Comparison of ENCODE assay signal across 9 cellular contexts in the genomic region with DNA sequence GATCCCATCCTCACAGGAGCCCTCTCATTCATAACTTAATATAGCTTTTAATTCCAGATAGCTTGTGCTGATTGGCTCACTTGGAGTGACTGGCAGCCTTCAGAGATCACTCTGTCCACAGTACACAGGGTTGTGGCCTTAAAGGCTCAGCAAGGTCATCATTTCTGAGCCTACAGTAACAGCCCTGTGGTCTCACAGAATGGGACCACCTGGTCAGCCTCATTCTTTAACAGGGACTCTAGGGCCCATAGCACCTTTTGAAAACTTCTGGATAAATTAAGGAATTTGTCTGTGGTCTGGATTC. TPM values are rescaled to one million over a fixed set of nuclear protein-coding genes. Genes with fewer than 3 reads are reported as not detected.
DNase-seq lines count a peak whose midpoint lies in the region; ATAC-seq and TF ChIP-seq lines count a peak whose summit lies in the region.
"Had no signal": no experiment of that assay in that cellular context is flagged by ENCODE, and none has a peak within 500 bp of the region (broad histone marks: within the 10 kb centered on the region; RNA-seq: fewer than 3 reads in every experiment).

No MANE protein-coding gene starts in this region.

- no peaks in the 10 kb centered on the region for H3K27me3 ChIP-seq in liver (ENCODE audit: control insufficient read depth in 4 of 4, insufficient read depth in 4 of 4, low read length in 3 of 4)
- H3K27me3 ChIP-seq in upper lobe of left lung = no peaks in the 10 kb centered on the region

- H3K4me1 ChIP-seq in liver (ENCODE audit: control insufficient read depth in 4 of 4, insufficient read depth in 4 of 4, low read length in 3 of 4) (peaks cover 5 to 18% (median 11%) of the 10 kb centered on the region in 4 donors), upper lobe of left lung (peaks cover 51 to 78% (median 62%) of the 10 kb centered on the region in 4 donors)

- H3K9me3 Mint-ChIP-seq in activated naive CD4-positive, alpha-beta T cell treated with anti-CD3 and anti-CD28 coated beads, Interleukin-2, amount 50 U/mL, for 24 hours = no peaks in the 10 kb centered on the region

- TF ChIP-seq RAD21 in liver (IDR thresholded peaks at IDR 0.05) = no peak

- H3K27ac Mint-ChIP-seq in activated naive CD4-positive, alpha-beta T cell treated with anti-CD3 and anti-CD28 coated beads, Interleukin-2, amount 50 U/mL, for 24 hours = peak overlapping the region; percentile 98

- H3K9ac ChIP-seq in liver (ENCODE audit: low read depth in 1 of 2, low read length in 2 of 2) = peak overlapping the region in 1 of 2 donors; percentile 61

- no peak for TF ChIP-seq POLR2A in upper lobe of left lung (IDR thresholded peaks at IDR 0.05)

- no peak for TF ChIP-seq CTCF in liver (IDR thresholded peaks at IDR 0.05; ENCODE audit: low read depth, low read length, missing input control)
- no peak for TF ChIP-seq CTCF in upper lobe of left lung (IDR thresholded peaks at IDR 0.05)

- no peaks in the 10 kb centered on the region for H3K27me3 Mint-ChIP-seq in activated naive CD4-positive, alpha-beta T cell treated with anti-CD3 and anti-CD28 coated beads, Interleukin-2, amount 50 U/mL, for 24 hours

- H3K4me3 ChIP-seq in liver (ENCODE audit: low read depth in 1 of 3, low read length in 3 of 3) (no peak overlapping the region), upper lobe of left lung (no peak overlapping the region)

- H3K4me1 Mint-ChIP-seq in activated naive CD4-positive, alpha-beta T cell treated with anti-CD3 and anti-CD28 coated beads, Interleukin-2, amount 50 U/mL, for 24 hours = peaks cover 86% of the 10 kb centered on the region

- H3K36me3 ChIP-seq in liver (ENCODE audit: control insufficient read depth in 4 of 4, insufficient read depth in 3 of 4, low read depth in 1 of 4, low read length in 3 of 4) = no peaks in the 10 kb centered on the region
- no peaks in the 10 kb centered on the region for H3K36me3 ChIP-seq in upper lobe of left lung

- H3K4me3 Mint-ChIP-seq in activated naive CD4-positive, alpha-beta T cell treated with anti-CD3 and anti-CD28 coated beads, Interleukin-2, amount 50 U/mL, for 24 hours = peak overlapping the region; percentile 81

- TF ChIP-seq EP300 in upper lobe of left lung (IDR thresholded peaks at IDR 0.05) = no peak

- peak overlapping the region; percentile 65 to 69 for H3K27ac ChIP-seq in liver (ENCODE audit: low read depth in 1 of 2, low read length in 2 of 2)
- H3K27ac ChIP-seq in upper lobe of left lung = peak overlapping the region; percentile 75 to 89 (median 88)

- H3K9me3 ChIP-seq in liver (ENCODE audit: control insufficient read depth in 4 of 4, low read length in 3 of 4) (peaks cover 0 to 1% (median 0%) of the 10 kb centered on the region in 4 donors), upper lobe of left lung (peaks cover 0 to 20% (median 8%) of the 10 kb centered on the region in 4 donors)

- DNase-seq in activated naive CD4-positive, alpha-beta T cell (lab: John Stamatoyannopoulos, UW) = no peak
- peak; percentile 62 for DNase-seq in astrocyte of the hippocampus (ENCODE audit: low read depth, low spot score)
- DNase-seq in upper lobe of left lung = no peak
- DNase-seq in activated CD8-positive, alpha-beta memory T cell treated with anti-CD3 and anti-CD28 coated beads, Interleukin-2, amount 50 U/mL, for 4 hours = no peak
- DNase-seq: NCI-H2171 had no signal

- H3K36me3 Mint-ChIP-seq in activated naive CD4-positive, alpha-beta T cell treated with anti-CD3 and anti-CD28 coated beads, Interleukin-2, amount 50 U/mL, for 24 hours = no peaks in the 10 kb centered on the region

- ATAC-seq in upper lobe of left lung (ENCODE audit: low FRiP score in 2 of 2) (no peak), GM21381 (IDR thresholded peaks at IDR 0.05; ENCODE audit: unreplicated experiment) (no peak), GM21360 (IDR thresholded peaks at IDR 0.05; ENCODE audit: unreplicated experiment) (no peak)

TF ChIP-seq in liver, 16 proteins besides CTCF, POLR2A, EP300 and RAD21:
- TF ChIP-seq, protein P1, sequence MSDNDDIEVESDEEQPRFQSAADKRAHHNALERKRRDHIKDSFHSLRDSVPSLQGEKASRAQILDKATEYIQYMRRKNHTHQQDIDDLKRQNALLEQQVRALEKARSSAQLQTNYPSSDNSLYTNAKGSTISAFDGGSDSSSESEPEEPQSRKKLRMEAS (IDR thresholded peaks at IDR 0.05) = no peak

RNA-seq across cellular contexts. Expression of a gene that starts 51.3 kb away (rescaled TPM):
- total RNA-seq in liver = 10 to 100 TPM; 10.3 to 19.7 TPM
- 10 to 100 TPM; 18.1 to 26.8 TPM for polyA plus RNA-seq in liver
- 100 to 1,000 TPM in 4 of 6 donors, 10 to 100 TPM in 2; 65.4 to 180 (median 127) TPM for total RNA-seq in upper lobe of left lung
